In genomic region chr1:17075470-17076255, GRCh38 we compare ENCODE assay signal across 8 cellular contexts. TPM values are rescaled to one million over a fixed set of nuclear protein-coding genes. Genes with fewer than 3 reads are reported as not detected.
DNase-seq lines count a peak whose midpoint lies in the region; ATAC-seq and TF ChIP-seq lines count a peak whose summit lies in the region.

No MANE protein-coding gene starts in this region.

- H3K9me2 ChIP-seq in OCI-LY1 (ENCODE audit: low read depth, low read length), result no peaks in the 10 kb centered on the region

- H3K36me3 Mint-ChIP-seq in type B pancreatic cell, result no peaks in the 10 kb centered on the region
- H3K36me3 Mint-ChIP-seq in Caco-2 (ENCODE audit: insufficient read depth, unreplicated experiment), result no peaks in the 10 kb centered on the region

- H3K36me3 ChIP-seq in OCI-LY1 (ENCODE audit: insufficient read depth, low read length), result no peaks in the 10 kb centered on the region; the same call in 1 of the 2 replicates
- H3K36me3 ChIP-seq in Caco-2 (ENCODE audit: control insufficient read depth, insufficient read depth, low read length), result no peaks in the 10 kb centered on the region

- no peak for TF ChIP-seq POLR2A in erythroblast (IDR thresholded peaks at IDR 0.05; ENCODE audit: low read length)

- peak; percentile 33; the same call in 1 of the 2 replicates for TF ChIP-seq CTCF in OCI-LY1 (IDR thresholded peaks at IDR 0.05; ENCODE audit: low read length)
- TF ChIP-seq CTCF in type B pancreatic cell (conservative IDR thresholded peaks at IDR 0.05), result peak; percentile 69
- peak in 1 of 2 experiments; percentile 7 for TF ChIP-seq CTCF in Caco-2 (IDR thresholded peaks at IDR 0.05; ENCODE audit: insufficient read depth in 1 of 2, low read depth in 1 of 2, low read length in 1 of 2, severe bottlenecking in 1 of 2, unreplicated experiment in 1 of 2)

- H3K4me1 ChIP-seq in OCI-LY1 (ENCODE audit: insufficient read depth, low read length, severe bottlenecking) (no peaks in the 10 kb centered on the region), Caco-2 (no peaks in the 10 kb centered on the region)

- no peaks in the 10 kb centered on the region for H4K20me1 ChIP-seq in OCI-LY1 (ENCODE audit: insufficient read depth, low read length)

- peak; percentile 8 for DNase-seq in stimulated activated CD4-positive, alpha-beta T cell treated with anti-CD3 and anti-CD28 coated beads, Interleukin-4, amount 100 ng/mL, for 1 hour
- DNase-seq in stimulated activated CD4-positive, alpha-beta T cell treated with anti-CD3 and anti-CD28 coated beads, Interleukin-4, amount 100 ng/mL, for 4 hours, result no peak
- DNase-seq in erythroblast (lab: John Stamatoyannopoulos, UW), result peak; percentile 14 to 16
- no peak for DNase-seq in type B pancreatic cell (ENCODE audit: extremely low spot score, unreplicated experiment)
- no peak for DNase-seq in Caco-2
- DNase-seq in left ventricle myocardium superior, result no peak

- H3K9me3 Mint-ChIP-seq in type B pancreatic cell, result no peaks in the 10 kb centered on the region
- no peaks in the 10 kb centered on the region for H3K9me3 Mint-ChIP-seq in Caco-2 (ENCODE audit: unreplicated experiment)

- H3K9me3 ChIP-seq in OCI-LY1 (ENCODE audit: low read length), result peaks cover 3% of the 10 kb centered on the region; the same call in 1 of the 2 replicates
- no peaks in the 10 kb centered on the region for H3K9me3 ChIP-seq in Caco-2

- H2AFZ ChIP-seq in OCI-LY1 (ENCODE audit: low read length), result no peak overlapping the region

- no peak overlapping the region for H3K27ac Mint-ChIP-seq in type B pancreatic cell
- no peak overlapping the region for H3K27ac Mint-ChIP-seq in Caco-2 (ENCODE audit: unreplicated experiment)

- no peaks in the 10 kb centered on the region for H3F3A ChIP-seq in OCI-LY1 (ENCODE audit: insufficient read depth, low read length)

- H3K4me3 ChIP-seq in OCI-LY1 (ENCODE audit: low read depth, low read length, poor library complexity, severe bottlenecking) (no peak overlapping the region), Caco-2 (ENCODE audit: low read depth, low read length) (no peak overlapping the region)

- H3K4me1 Mint-ChIP-seq in type B pancreatic cell (ENCODE audit: unreplicated experiment) (no peaks in the 10 kb centered on the region), Caco-2 (ENCODE audit: low read depth, unreplicated experiment) (no peaks in the 10 kb centered on the region)

- no peak overlapping the region for H3K4me2 ChIP-seq in OCI-LY1 (ENCODE audit: low read length)

- no TSS peak for BruUV-seq in Caco-2 (replicated peaks; lab: Mats Ljungman, UMichigan)

- intact Hi-C loops in Caco-2 (cut with micrococcal nuclease; ENCODE audit: unreplicated experiment), result no loop called here
- intact Hi-C loops in left ventricle myocardium superior (cut with micrococcal nuclease), result no loop called here

- CTCF ChIA-PET in Caco-2 (lab: Charles Lee), result no interaction called here

- no peaks in the 10 kb centered on the region for H3K79me2 ChIP-seq in OCI-LY1 (ENCODE audit: insufficient read depth, low read length)

- H3K27me3 Mint-ChIP-seq in type B pancreatic cell, result no peaks in the 10 kb centered on the region
- no peaks in the 10 kb centered on the region for H3K27me3 Mint-ChIP-seq in Caco-2 (ENCODE audit: insufficient read depth, unreplicated experiment)

- ATAC-seq in left ventricle myocardium superior, result no peak
- no peak for ATAC-seq in GM19452 (IDR thresholded peaks at IDR 0.05; ENCODE audit: unreplicated experiment)

- POLR2A ChIA-PET in Caco-2 (lab: Charles Lee), result no interaction called here

- H3K9ac ChIP-seq in OCI-LY1 (ENCODE audit: low read length), result no peak overlapping the region

- H3K27me3 ChIP-seq in OCI-LY1 (ENCODE audit: insufficient read depth, low read length) (no peaks in the 10 kb centered on the region), Caco-2 (replicated peaks; ENCODE audit: control insufficient read depth, insufficient read depth, low read length) (no peaks in the 10 kb centered on the region)

- H3K27ac ChIP-seq in OCI-LY1 (ENCODE audit: low read depth, low read length, poor library complexity, severe bottlenecking), result no peak overlapping the region

- H3K4me3 Mint-ChIP-seq in type B pancreatic cell, result no peak overlapping the region
- H3K4me3 Mint-ChIP-seq in Caco-2 (ENCODE audit: unreplicated experiment), result no peak overlapping the region

RNA-seq across cellular contexts. Expression of gene SDHB, which starts 21.8 kb away (rescaled TPM):
- total RNA-seq in type B pancreatic cell (ENCODE audit: low replicate concordance) (72.7 and 101 TPM in 2 replicates), Caco-2 (2022) (85.1 and 91.5 TPM in 2 replicates), left ventricle myocardium superior (438 TPM)

RNA-seq across cellular contexts. Expression of gene PADI2, which starts 43.6 kb away (rescaled TPM):
- total RNA-seq in type B pancreatic cell (ENCODE audit: low replicate concordance) (3.5 and 5.6 TPM in 2 replicates), Caco-2 (2022) (0.73 and 0.84 TPM in 2 replicates), left ventricle myocardium superior (1.1 TPM)

Comparison
In these comparisons a context has a peak if more than half of its experiments do, and no peak if none do; other contexts are left out.
1. DNase-seq: peak in stimulated activated CD4-positive, alpha-beta T cell treated with anti-CD3 and anti-CD28 coated beads, Interleukin-4, amount 100 ng/mL, for 1 hour (single experiment) and erythroblast (2 of 2); none in stimulated activated CD4-positive, alpha-beta T cell treated with anti-CD3 and anti-CD28 coated beads, Interleukin-4, amount 100 ng/mL, for 4 hours (0 of 2), type B pancreatic cell (single experiment), Caco-2 (0 of 2) and left ventricle myocardium superior (single experiment).